In the genomic region with DNA sequence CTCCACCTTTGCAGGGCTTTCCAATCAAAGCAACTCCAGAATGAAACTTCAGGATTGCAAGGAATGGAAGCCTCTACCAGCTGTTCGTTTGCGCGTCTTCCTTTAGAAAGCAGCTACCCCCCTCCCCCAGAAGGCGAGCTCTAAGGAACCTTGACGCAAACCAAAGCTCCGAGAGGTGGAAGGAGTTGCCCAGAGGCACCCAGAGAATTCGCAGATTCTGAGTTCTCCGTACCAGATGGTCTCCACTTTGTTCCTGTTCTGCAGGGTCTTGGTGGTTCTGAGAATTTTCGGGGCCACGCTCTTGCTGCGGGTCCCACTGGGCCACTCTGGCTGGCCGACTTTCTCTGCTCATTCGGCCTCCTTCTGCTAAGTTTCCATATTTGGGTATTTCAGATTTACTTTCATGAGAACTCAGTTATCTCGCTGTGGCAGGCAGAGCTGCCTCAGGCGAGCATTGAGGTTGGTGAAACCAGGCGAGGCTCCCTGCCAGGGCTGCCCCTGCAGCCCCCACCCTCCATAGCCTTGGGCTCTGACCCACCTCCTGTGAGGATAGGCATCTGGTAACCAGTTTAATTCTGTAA, we compare ENCODE assay signal across 8 cellular contexts. TPM values are rescaled to one million over a fixed set of nuclear protein-coding genes. Genes with fewer than 3 reads are reported as not detected.
A peak's percentile ranks its signal among the peaks of the same experiment; 100 is the strongest.
DNase-seq lines count a peak whose midpoint lies in the region; ATAC-seq and TF ChIP-seq lines count a peak whose summit lies in the region.

No MANE protein-coding gene starts in this region.

- no peaks in the 10 kb centered on the region for H3K9me3 Mint-ChIP-seq in activated naive CD4-positive, alpha-beta T cell treated with anti-CD3 and anti-CD28 coated beads, Interleukin-2, amount 50 U/mL, for 24 hours

- H3K27me3 Mint-ChIP-seq in activated naive CD4-positive, alpha-beta T cell treated with anti-CD3 and anti-CD28 coated beads, Interleukin-2, amount 50 U/mL, for 24 hours = no peaks in the 10 kb centered on the region

- peak overlapping the region; percentile 90 for H3K4me3 Mint-ChIP-seq in activated naive CD4-positive, alpha-beta T cell treated with anti-CD3 and anti-CD28 coated beads, Interleukin-2, amount 50 U/mL, for 24 hours

- peaks cover 89% of the 10 kb centered on the region for H3K4me1 Mint-ChIP-seq in activated naive CD4-positive, alpha-beta T cell treated with anti-CD3 and anti-CD28 coated beads, Interleukin-2, amount 50 U/mL, for 24 hours

- ATAC-seq in GM21447 (IDR thresholded peaks at IDR 0.05; ENCODE audit: unreplicated experiment) (peak; percentile 34), right cardiac atrium (peak; percentile 34 to 41), gastrocnemius medialis (peak; percentile 11 to 31)

- H3K27ac ChIP-seq in right cardiac atrium (ENCODE audit: low read length) (peak overlapping the region; percentile 5), gastrocnemius medialis (peak overlapping the region; percentile 53 to 71 (median 63))

- H3K9me3 ChIP-seq in right cardiac atrium (ENCODE audit: control insufficient read depth, low read length) = no peaks in the 10 kb centered on the region
- no peaks in the 10 kb centered on the region for H3K9me3 ChIP-seq in gastrocnemius medialis

- H3K36me3 Mint-ChIP-seq in activated naive CD4-positive, alpha-beta T cell treated with anti-CD3 and anti-CD28 coated beads, Interleukin-2, amount 50 U/mL, for 24 hours = no peaks in the 10 kb centered on the region

- peak overlapping the region; percentile 97 for H3K27ac Mint-ChIP-seq in activated naive CD4-positive, alpha-beta T cell treated with anti-CD3 and anti-CD28 coated beads, Interleukin-2, amount 50 U/mL, for 24 hours

- intact Hi-C loops in right cardiac atrium (cut with DNase I) (loop anchor here in 3 of 4 donors (10.0 kb wide), 3 partner anchors 47 to 187 kb away; no protein-coding TSS in a partner anchor), gastrocnemius medialis (cut with DNase I; ENCODE audit: low total_unique reads) (loop anchor here (2.0 to 10.0 kb wide), 3 partner anchors 55 to 327 kb away; no protein-coding TSS in a partner anchor)

- in situ Hi-C loops in gastrocnemius medialis (cut with MboI; ENCODE audit: low sequenced_read_pairs in 4 of 4) = loop anchor here in 2 of 4 donors (10.0 kb wide), 3 partner anchors 63 to 327 kb away; no protein-coding TSS in a partner anchor

- no peak for TF ChIP-seq CTCF in GM10248 (IDR thresholded peaks at IDR 0.05; ENCODE audit: control extremely low read depth, extremely low read depth, low read depth, missing control alignments)
- no peak for TF ChIP-seq CTCF in gastrocnemius medialis (IDR thresholded peaks at IDR 0.05 in 4 of 5, conservative IDR thresholded peaks at IDR 0.05 in 1 of 5)

- WGBS in right cardiac atrium = 13% methylated on average over 16 of the region's 16 CpGs

- POLR2A ChIA-PET in GM10248 (lab: Yijun Ruan, JAX) = no interaction called here

- peak overlapping the region; percentile 97 for H3K4me3 ChIP-seq in right cardiac atrium (ENCODE audit: low read length)
- peak overlapping the region; percentile 54 to 79 (median 68) for H3K4me3 ChIP-seq in gastrocnemius medialis

- peaks cover 5% of the 10 kb centered on the region for H3K4me1 ChIP-seq in right cardiac atrium (ENCODE audit: control insufficient read depth, insufficient read depth, low read length)
- H3K4me1 ChIP-seq in gastrocnemius medialis = no peaks in the 10 kb centered on the region

- CTCF ChIA-PET in GM10248 (lab: Yijun Ruan, JAX) = interaction anchor here (1.1 to 9.6 kb wide), 5 partner anchors 11 to 187 kb away, joined by 3 to 170 read pairs (median 13); no protein-coding TSS in a partner anchor

- DNase-seq in GM10248 (ENCODE audit: extremely low spot score) (peak; percentile 49), LHCN-M2 (ENCODE audit: low read depth) (peak; percentile 50), right cardiac atrium (peak in 2 of 3 donors; percentile 60 to 66), gastrocnemius medialis (no peak), DMS153 treated with DMSO at 0.1 percent for 48 hours (lab: John Stamatoyannopoulos, UW; ENCODE audit: unreplicated experiment) (no peak), cerebellar nuclear complex (lab: John Stamatoyannopoulos, UW) (no peak)

- TF ChIP-seq POLR2A in gastrocnemius medialis (IDR thresholded peaks at IDR 0.05) = no peak

- H3K27me3 ChIP-seq in right cardiac atrium (ENCODE audit: control insufficient read depth, insufficient read depth) (no peaks in the 10 kb centered on the region), gastrocnemius medialis (no peaks in the 10 kb centered on the region)

- no peaks in the 10 kb centered on the region for H3K36me3 ChIP-seq in gastrocnemius medialis

RNA-seq across cellular contexts. Expression of a gene that starts 0.8 kb away (rescaled TPM):
- total RNA-seq in LHCN-M2 (2014; rRNA removed) = 2.8 and 4.2 TPM in 2 replicates
- 2.2 TPM for polyA plus RNA-seq in LHCN-M2 (2012)
- 1 to 10 TPM; 2.5 to 4.3 (median 3.0) TPM for total RNA-seq in right cardiac atrium
- polyA plus RNA-seq in right cardiac atrium = 2.6 TPM
- total RNA-seq in gastrocnemius medialis = under 1 TPM; 0.29 to 0.84 (median 0.60) TPM

Comparison
In these comparisons a context has a peak if more than half of its experiments do, and no peak if none do; other contexts are left out.
1. DNase-seq: peak in GM10248 (single experiment), LHCN-M2 (single experiment) and right cardiac atrium (2 of 3); none in gastrocnemius medialis (0 of 2), DMS153 treated with DMSO at 0.1 percent for 48 hours (single experiment) and cerebellar nuclear complex (0 of 2).
2. Peak in every context shown above with its lines, with median percentiles within 50 percentile points of each other: ATAC-seq.